Comparison of ENCODE assay signal across 8 cellular contexts in the genomic region with DNA sequence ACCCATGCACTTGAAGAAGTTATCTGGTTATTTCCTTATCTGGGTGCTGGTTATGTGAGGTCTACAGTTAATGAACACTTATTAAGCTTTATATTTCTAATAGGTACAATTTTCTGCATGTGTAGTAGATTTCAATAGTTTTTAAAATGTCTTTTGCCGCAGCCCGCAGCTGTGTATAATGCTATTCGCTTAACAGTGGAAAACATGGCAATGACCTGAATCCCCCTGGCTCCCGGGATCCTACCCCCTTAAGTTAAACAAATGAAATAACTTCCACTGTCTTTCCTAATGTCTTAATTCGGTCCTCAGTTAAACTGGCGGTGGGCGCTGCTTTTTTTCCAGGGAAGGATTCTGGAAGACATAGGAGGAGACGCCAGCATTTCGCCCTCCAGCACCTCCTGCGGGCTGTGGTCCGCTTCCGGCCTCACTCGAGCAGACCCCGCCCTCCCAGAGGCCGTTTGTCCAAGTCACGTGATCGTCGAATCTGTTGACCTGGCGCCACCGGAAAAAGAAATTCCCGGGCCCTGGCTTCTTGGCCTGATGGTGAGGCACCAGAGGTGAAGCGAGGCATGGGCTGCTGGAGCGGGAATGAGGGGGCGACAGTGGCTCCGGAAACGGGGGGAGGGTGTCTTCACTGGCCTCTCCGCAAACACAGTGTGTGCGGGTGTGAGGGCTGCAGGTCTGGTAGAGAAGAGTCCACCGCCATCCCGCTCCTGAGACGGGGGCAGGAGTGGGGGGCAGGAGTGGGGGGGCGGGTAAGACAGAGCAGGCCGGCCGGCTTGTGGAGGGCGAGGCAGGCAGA. TPM values are rescaled to one million over a fixed set of nuclear protein-coding genes. Genes with fewer than 3 reads are reported as not detected.
DNase-seq lines count a peak whose midpoint lies in the region; ATAC-seq and TF ChIP-seq lines count a peak whose summit lies in the region.

No MANE protein-coding gene starts in this region.

- H3K4me3 ChIP-seq in ascending aorta (peak overlapping the region; percentile 59 to 62), right cardiac atrium (ENCODE audit: low read length) (peak overlapping the region; percentile 43), psoas muscle (peak overlapping the region; percentile 73)

- TF ChIP-seq CTCF in ascending aorta (IDR thresholded peaks at IDR 0.05) (peak in 2 of 3 experiments; percentile 22 to 43), psoas muscle (IDR thresholded peaks at IDR 0.05) (peak; percentile 20)

- peak overlapping the region; percentile 94 for H3K4me3 Mint-ChIP-seq in T-helper 17 cell

- ATAC-seq in T-helper 17 cell, result peak; percentile 91
- peak; percentile 96 to 97 for ATAC-seq in right cardiac atrium
- ATAC-seq in psoas muscle, result peak; percentile 98 to 100 (median 99)
- no peak for ATAC-seq in HG02870 (IDR thresholded peaks at IDR 0.05; ENCODE audit: unreplicated experiment)

- H3K27ac ChIP-seq in ascending aorta (peak overlapping the region; percentile 75 to 79), right cardiac atrium (ENCODE audit: low read length) (peak overlapping the region; percentile 44), psoas muscle (peak overlapping the region; percentile 85)

- WGBS in right cardiac atrium, result 2% methylated on average over 35 of the region's 35 CpGs
- 2 to 3% (median 2%) methylated on average over 35 of the region's 35 CpGs for WGBS in psoas muscle, 3 donors

- no peaks in the 10 kb centered on the region for H3K36me3 Mint-ChIP-seq in T-helper 17 cell (ENCODE audit: low read depth)

- peak overlapping the region; percentile 90 for H3K27ac Mint-ChIP-seq in T-helper 17 cell

- H3K27me3 ChIP-seq in ascending aorta (no peaks in the 10 kb centered on the region), right cardiac atrium (ENCODE audit: control insufficient read depth, insufficient read depth) (no peaks in the 10 kb centered on the region), psoas muscle (ENCODE audit: insufficient read depth in 3 of 3, low read length in 2 of 3) (no peaks in the 10 kb centered on the region)

- intact Hi-C loops in ascending aorta (cut with DNase I), result loop anchor here (2.0 kb wide), 1 partner anchor 25 kb away; no protein-coding TSS in a partner anchor
- intact Hi-C loops in right cardiac atrium (cut with DNase I), result no loop called here
- intact Hi-C loops in psoas muscle (cut with DNase I), result no loop called here

- H3K4me1 Mint-ChIP-seq in T-helper 17 cell, result peaks cover 6% of the 10 kb centered on the region

- H3K4me1 ChIP-seq in ascending aorta, result peaks cover 3 to 12% of the 10 kb centered on the region in 2 donors
- no peaks in the 10 kb centered on the region for H3K4me1 ChIP-seq in right cardiac atrium (ENCODE audit: control insufficient read depth, insufficient read depth, low read length)
- H3K4me1 ChIP-seq in psoas muscle, result no peaks in the 10 kb centered on the region

- no peaks in the 10 kb centered on the region for H3K27me3 Mint-ChIP-seq in T-helper 17 cell

- peak; percentile 96 for DNase-seq in ELF-1 (ENCODE audit: low read depth, low spot score)
- peak; percentile 86 for DNase-seq in HCEC 1CT
- DNase-seq in NCI-H128 (lab: John Stamatoyannopoulos, UW; ENCODE audit: unreplicated experiment), result peak; percentile 48
- peak; percentile 31 to 43 (median 32) for DNase-seq in T-helper 17 cell
- peak; percentile 46 to 94 for DNase-seq in ascending aorta (ENCODE audit: low spot score in 2 of 2)
- peak; percentile 90 to 96 (median 95) for DNase-seq in right cardiac atrium
- peak; percentile 88 to 94 for DNase-seq in psoas muscle

- H3K9me3 ChIP-seq in T-helper 17 cell (ENCODE audit: control insufficient read depth, low read length, poor library complexity, severe bottlenecking), result no peaks in the 10 kb centered on the region
- no peaks in the 10 kb centered on the region for H3K9me3 ChIP-seq in ascending aorta
- H3K9me3 ChIP-seq in right cardiac atrium (ENCODE audit: control insufficient read depth, low read length), result no peaks in the 10 kb centered on the region
- H3K9me3 ChIP-seq in psoas muscle, result no peaks in the 10 kb centered on the region

- H3K36me3 ChIP-seq in ascending aorta, result no peaks in the 10 kb centered on the region
- no peaks in the 10 kb centered on the region for H3K36me3 ChIP-seq in psoas muscle (ENCODE audit: insufficient read depth in 1 of 2, low read depth in 1 of 2)

RNA-seq across cellular contexts. Expression of gene CSPG4, which starts 45.6 kb away (rescaled TPM):
- total RNA-seq in T-helper 17 cell, result under 1 TPM in 1 of 2 donors, not detected in 1; 0.08 TPM
- total RNA-seq in ascending aorta, result 258 TPM
- 10 to 100 TPM; 10.1 to 48.9 (median 16.2) TPM for total RNA-seq in right cardiac atrium
- polyA plus RNA-seq in right cardiac atrium, result 11.5 TPM
- 10 to 100 TPM; 15.8 to 49.5 (median 34.0) TPM for total RNA-seq in psoas muscle
- polyA plus RNA-seq in psoas muscle, result 10 to 100 TPM in 2 of 3 donors, 1 to 10 TPM in 1; 8.1 to 15.9 (median 10.6) TPM

Comparison
In these comparisons a context has a peak if more than half of its experiments do, and no peak if none do; other contexts are left out.
1. DNase-seq: peak in every context shown above with its lines; median percentile 96 in ELF-1; 95 in right cardiac atrium; 91 in psoas muscle; 86 in HCEC 1CT; 70 in ascending aorta; 48 in NCI-H128; 32 in T-helper 17 cell.
2. RNA of gene CSPG4, which starts 45.6 kb away (total RNA-seq): 258 TPM in ascending aorta (single experiment), 15.8 to 49.5 TPM in psoas muscle and 10.1 to 48.9 TPM in right cardiac atrium; 0.08 TPM in T-helper 17 cell; every median in the first group is over 10 times any median in the second.
3. Peak in every context shown above with its lines, with median percentiles within 50 percentile points of each other: H3K27ac ChIP-seq and H3K4me3 ChIP-seq.